9 cellular contexts compared by ENCODE assay signal in genomic region chr1:110460253-110461220, GRCh38. TPM values are rescaled to one million over a fixed set of nuclear protein-coding genes. Genes with fewer than 3 reads are reported as not detected.
DNase-seq lines count a peak whose midpoint lies in the region; TF ChIP-seq lines count a peak whose summit lies in the region.
"Had no signal": no experiment of that assay in that cellular context is flagged by ENCODE, and none has a peak within 500 bp of the region (broad histone marks: within the 10 kb centered on the region; RNA-seq: fewer than 3 reads in every experiment).

No MANE protein-coding gene starts in this region.

- no peak overlapping the region for H3K27ac Mint-ChIP-seq in osteocyte (ENCODE audit: unreplicated experiment)

- H3K36me3 ChIP-seq in tibial artery, result no peaks in the 10 kb centered on the region

- DNase-seq in NCI-H1436 (lab: John Stamatoyannopoulos, UW), result peak; percentile 76
- DNase-seq in NCI-H1436 treated with DMSO at 0.1 percent for 48 hours (lab: John Stamatoyannopoulos, UW), result no peak
- DNase-seq in MV-4-11 (lab: John Stamatoyannopoulos, UW), result peak; percentile 58
- peak; percentile 57 for DNase-seq in SHP77 treated with DMSO at 0.1 percent for 48 hours (lab: John Stamatoyannopoulos, UW)
- peak; percentile 62 for DNase-seq in activated T-helper 9 cell treated with anti-CD3 and anti-CD28 coated beads, Interleukin-2, amount 50 U/mL, for 16 hours (ENCODE audit: low read depth)
- peak; percentile 69 for DNase-seq in foreskin melanocyte
- peak; percentile 91 for DNase-seq in osteocyte (ENCODE audit: extremely low spot score, unreplicated experiment)
- DNase-seq in tibial artery, result peak; percentile 85 to 86

- H3K9me3 ChIP-seq in tibial artery, result no peaks in the 10 kb centered on the region

- H3K27ac ChIP-seq in tibial artery, result no peak overlapping the region
- H3K27ac ChIP-seq: skin epidermis had no signal

- H3K27me3 ChIP-seq in tibial artery, result peaks cover 0 to 8% of the 10 kb centered on the region in 2 donors

- H3K4me1 Mint-ChIP-seq in osteocyte (ENCODE audit: unreplicated experiment), result no peaks in the 10 kb centered on the region

- no peaks in the 10 kb centered on the region for H3K4me1 ChIP-seq in tibial artery

- intact Hi-C loops in tibial artery (cut with DNase I; ENCODE audit: low total_unique reads), result loop anchor here (5.0 kb wide), 1 partner anchor 253 kb away; no protein-coding TSS in a partner anchor

- no peaks in the 10 kb centered on the region for H3K9me3 Mint-ChIP-seq in osteocyte (ENCODE audit: unreplicated experiment)

- no peak overlapping the region for H3K4me3 Mint-ChIP-seq in osteocyte (ENCODE audit: unreplicated experiment)

- TF ChIP-seq CTCF in osteocyte (IDR thresholded peaks at IDR 0.05) (peak; percentile 97), tibial artery (IDR thresholded peaks at IDR 0.05) (peak; percentile 96 to 98)

- H3K4me3 ChIP-seq in tibial artery, result no peak overlapping the region
- H3K4me3 ChIP-seq: skin epidermis had no signal

- peaks cover 2% of the 10 kb centered on the region for H3K27me3 Mint-ChIP-seq in osteocyte (ENCODE audit: unreplicated experiment)

- H3K36me3 Mint-ChIP-seq in osteocyte (ENCODE audit: unreplicated experiment), result no peaks in the 10 kb centered on the region

RNA-seq across cellular contexts. Expression of gene PROK1, which starts 9.6 kb away (rescaled TPM):
- not detected in 2 replicates for total RNA-seq in osteocyte

RNA-seq across cellular contexts. Expression of gene LAMTOR5, which starts 53.0 kb away (rescaled TPM):
- 125 and 127 TPM in 2 replicates for total RNA-seq in osteocyte

RNA-seq across cellular contexts. Expression of gene KCNA10, which starts 58.4 kb away (rescaled TPM):
- not detected in 2 replicates for total RNA-seq in osteocyte
